ENCODE assay signal across 19 cellular contexts in the genomic region with DNA sequence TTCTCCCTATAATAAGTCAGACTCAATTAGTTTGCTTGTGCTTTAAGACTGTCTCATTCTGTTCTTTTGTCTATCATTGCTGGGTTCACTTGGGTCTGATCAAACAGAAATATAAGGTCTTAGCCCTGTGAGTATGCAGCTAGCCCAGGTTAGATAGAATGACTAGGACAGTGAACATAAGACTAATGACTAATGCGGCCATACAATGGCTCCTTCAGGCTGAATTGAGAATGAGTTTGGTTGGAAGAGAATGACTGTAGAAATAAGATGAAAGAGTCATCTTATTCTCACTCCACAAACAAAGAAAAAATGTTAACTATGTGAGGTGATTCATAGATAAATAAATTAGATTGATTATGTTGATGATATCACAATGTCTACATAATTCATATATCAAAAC. TPM values are rescaled to one million over a fixed set of nuclear protein-coding genes. Genes with fewer than 3 reads are reported as not detected.
A peak's percentile ranks its signal among the peaks of the same experiment; 100 is the strongest.
DNase-seq lines count a peak whose midpoint lies in the region; ATAC-seq, FAIRE-seq and TF ChIP-seq lines count a peak whose summit lies in the region.
"Had no signal": no experiment of that assay in that cellular context is flagged by ENCODE, and none has a peak within 500 bp of the region (broad histone marks: within the 10 kb centered on the region; RNA-seq: fewer than 3 reads in every experiment).

No MANE protein-coding gene starts in this region.

- no peaks in the 10 kb centered on the region for H3K79me2 ChIP-seq in keratinocyte (ENCODE audit: control insufficient read depth, insufficient read depth, low read length)

- H4K20me1 ChIP-seq in keratinocyte (ENCODE audit: control insufficient read depth, extremely low read depth, insufficient read depth, low read length), result no peaks in the 10 kb centered on the region

- no peaks in the 10 kb centered on the region for H3K9me1 ChIP-seq in keratinocyte (ENCODE audit: control insufficient read depth, extremely low read depth, insufficient read depth, low read length)

- no peak overlapping the region for H3K4me3 ChIP-seq in bronchial epithelial cell (ENCODE audit: low read depth, low read length)
- no peak overlapping the region for H3K4me3 ChIP-seq in keratinocyte (ENCODE audit: control insufficient read depth in 2 of 3, extremely low read depth in 1 of 3, insufficient read depth in 2 of 3, low read depth in 1 of 3, low read length in 3 of 3)
- H3K4me3 ChIP-seq: SK-N-MC had no signal

- H3K9me3 Mint-ChIP-seq in activated T-helper 1 cell treated with anti-CD3 and anti-CD28 coated beads, Interleukin-12 subunit alpha, Interleukin-12 subunit beta, Interleukin-2, Interleukin-4 antibody, amounts not matched to agents 30 ng/mL and 10 ng/mL and 1 ng/mL, durations not matched to agents 14 hours and 24 hours and 36 hours, result no peaks in the 10 kb centered on the region

- H3K27me3 Mint-ChIP-seq in activated T-helper 1 cell treated with anti-CD3 and anti-CD28 coated beads, Interleukin-12 subunit alpha, Interleukin-12 subunit beta, Interleukin-2, Interleukin-4 antibody, amounts not matched to agents 30 ng/mL and 10 ng/mL and 1 ng/mL, durations not matched to agents 14 hours and 24 hours and 36 hours (ENCODE audit: insufficient read depth), result peaks cover 3% of the 10 kb centered on the region

- no peak overlapping the region for H3K4me3 Mint-ChIP-seq in activated T-helper 1 cell treated with anti-CD3 and anti-CD28 coated beads, Interleukin-12 subunit alpha, Interleukin-12 subunit beta, Interleukin-2, Interleukin-4 antibody, amounts not matched to agents 30 ng/mL and 10 ng/mL and 1 ng/mL, durations not matched to agents 14 hours and 24 hours and 36 hours
- H3K4me3 Mint-ChIP-seq: CD4-positive, alpha-beta memory T cell had no signal

- no peaks in the 10 kb centered on the region for H3K4me1 ChIP-seq in keratinocyte (ENCODE audit: control insufficient read depth, extremely low read depth, insufficient read depth, low read length)
- H3K4me1 ChIP-seq: BE2C had no signal

- TF ChIP-seq CTCF in bronchial epithelial cell (IDR thresholded peaks at IDR 0.05; ENCODE audit: insufficient read depth, low read length, severe bottlenecking), result no peak
- no peak for TF ChIP-seq CTCF in keratinocyte (optimal IDR thresholded peaks at IDR 0.05 in 1 of 3, IDR thresholded peaks at IDR 0.05 in 1 of 3, conservative IDR thresholded peaks at IDR 0.05 in 1 of 3; ENCODE audit: extremely low read depth in 1 of 3, insufficient read depth in 2 of 3, low read length in 3 of 3)

- H3K27me3 ChIP-seq in bronchial epithelial cell (ENCODE audit: control insufficient read depth, insufficient read depth, low read length) (no peaks in the 10 kb centered on the region), keratinocyte (ENCODE audit: control insufficient read depth, extremely low read depth, insufficient read depth, low read length) (no peaks in the 10 kb centered on the region)
- H3K27me3 ChIP-seq: BE2C had no signal

- no peak for ATAC-seq in HG03342 (IDR thresholded peaks at IDR 0.05; ENCODE audit: unreplicated experiment)
- ATAC-seq: Panc1 had no signal

- H3K27ac Mint-ChIP-seq in activated T-helper 1 cell treated with anti-CD3 and anti-CD28 coated beads, Interleukin-12 subunit alpha, Interleukin-12 subunit beta, Interleukin-2, Interleukin-4 antibody, amounts not matched to agents 30 ng/mL and 10 ng/mL and 1 ng/mL, durations not matched to agents 14 hours and 24 hours and 36 hours, result no peak overlapping the region

- FAIRE-seq in bronchial epithelial cell (lab: Jason Lieb, UNC), result no peak
- FAIRE-seq in keratinocyte (lab: Jason Lieb, UNC), result no peak
- FAIRE-seq: A204.1 had no signal

- H3K9ac ChIP-seq in keratinocyte (ENCODE audit: control insufficient read depth, extremely low read depth, insufficient read depth, low read length), result no peak overlapping the region

- no peak overlapping the region for H3K27ac ChIP-seq in keratinocyte (ENCODE audit: control insufficient read depth, insufficient read depth, low read length)
- H3K27ac ChIP-seq: SK-N-MC had no signal

- H3K9me3 ChIP-seq in keratinocyte (ENCODE audit: control insufficient read depth, low read depth, low read length), result no peaks in the 10 kb centered on the region
- H3K9me3 ChIP-seq: BE2C had no signal

- intact Hi-C loops in activated T-helper 1 cell treated with anti-CD3 and anti-CD28 coated beads, Interleukin-12 subunit alpha, Interleukin-12 subunit beta, Interleukin-2, Interleukin-4 antibody, amounts not matched to agents 30 ng/mL and 10 ng/mL and 1 ng/mL, durations not matched to agents 14 hours and 24 hours and 36 hours (cut with micrococcal nuclease), result no loop called here

- no peak overlapping the region for H3K4me2 ChIP-seq in keratinocyte (ENCODE audit: control insufficient read depth, extremely low read depth, insufficient read depth, low read depth, low read length)

- dilution Hi-C loops in keratinocyte (cut with MboI; ENCODE audit: extremely low pct_ligation_motif_present, low sequenced_read_pairs), result no loop called here

- H3K4me1 Mint-ChIP-seq in activated T-helper 1 cell treated with anti-CD3 and anti-CD28 coated beads, Interleukin-12 subunit alpha, Interleukin-12 subunit beta, Interleukin-2, Interleukin-4 antibody, amounts not matched to agents 30 ng/mL and 10 ng/mL and 1 ng/mL, durations not matched to agents 14 hours and 24 hours and 36 hours (ENCODE audit: low read depth), result no peaks in the 10 kb centered on the region
- H3K4me1 Mint-ChIP-seq: CD4-positive, alpha-beta memory T cell had no signal

- no peak overlapping the region for H2AFZ ChIP-seq in keratinocyte (ENCODE audit: control insufficient read depth, low read length)

- DNase-seq in COLO829 (ENCODE audit: low spot score) (peak; percentile 14), HT1080 (ENCODE audit: low read depth) (peak; percentile 69), bronchial epithelial cell (ENCODE audit: low read depth) (peak; percentile 76), keratinocyte (ENCODE audit: low read depth, low spot score) (peak; percentile 9), NOMO-1 (lab: John Stamatoyannopoulos, UW; ENCODE audit: unreplicated experiment in 2 of 2) (no peak)
- no peak for DNase-seq in activated T-helper 1 cell treated with anti-CD3 and anti-CD28 coated beads, Interleukin-12 subunit alpha, Interleukin-12 subunit beta, Interleukin-2, Interleukin-4 antibody, amounts not matched to agents 30 ng/mL and 10 ng/mL and 1 ng/mL, durations not matched to agents 14 hours and 24 hours and 36 hours (ENCODE audit: low spot score)
- DNase-seq: BE2C; Calu3; CD4-positive, alpha-beta memory T cell; IMR-90; NCI-H1417; NCI-H187 treated with DMSO at 0.1 percent for 48 hours; NCI-H345; NCI-H526; Right ventricle myocardium superior had no signal

- H3K36me3 ChIP-seq in bronchial epithelial cell (ENCODE audit: control insufficient read depth, insufficient read depth, low read length), result no peaks in the 10 kb centered on the region
- H3K36me3 ChIP-seq in keratinocyte (ENCODE audit: control insufficient read depth in 2 of 2, extremely low read depth in 1 of 2, insufficient read depth in 2 of 2, low read length in 2 of 2), result no peaks in the 10 kb centered on the region
- H3K36me3 ChIP-seq: BE2C had no signal

- no peaks in the 10 kb centered on the region for H3K36me3 Mint-ChIP-seq in activated T-helper 1 cell treated with anti-CD3 and anti-CD28 coated beads, Interleukin-12 subunit alpha, Interleukin-12 subunit beta, Interleukin-2, Interleukin-4 antibody, amounts not matched to agents 30 ng/mL and 10 ng/mL and 1 ng/mL, durations not matched to agents 14 hours and 24 hours and 36 hours (ENCODE audit: low read depth)
- H3K36me3 Mint-ChIP-seq: CD4-positive, alpha-beta memory T cell had no signal

RNA-seq across cellular contexts. Expression of a gene that starts 50.1 kb away (rescaled TPM):
- total RNA-seq in HT1080 (2014; rRNA removed; shearing (Covaris generic)), result 16.9 and 21.0 TPM in 2 replicates
- 12.3 and 13.8 TPM in 2 replicates for polyA plus RNA-seq in HT1080 (2015; cell fraction: cytosol; rRNA removed)
- polyA plus RNA-seq in HT1080 (2015; cell fraction: nucleus; rRNA removed), result 22.8 and 27.9 TPM in 2 replicates
- 16.4 and 16.6 TPM in 2 replicates for total RNA-seq in bronchial epithelial cell
- polyA plus RNA-seq in keratinocyte, result 8.8 to 14.4 TPM (median 8.9 TPM) in 3 replicates
- 8.0 TPM for polyA plus RNA-seq in keratinocyte (2011; ENCODE audit: low read depth)
- 4.4 and 8.2 TPM in 2 replicates for polyA plus RNA-seq in keratinocyte (2011; cell fraction: cytosol; rRNA removed)
- polyA plus RNA-seq in keratinocyte (2011; cell fraction: nucleus; rRNA removed), result 8.2 and 12.0 TPM in 2 replicates
- 5.8 and 10.1 TPM in 2 replicates for polyA plus RNA-seq in keratinocyte (2012; ENCODE audit: low replicate concordance)
- polyA minus RNA-seq in keratinocyte, result 4.0 to 12.9 TPM (median 6.4 TPM) in 3 replicates
- polyA minus RNA-seq in keratinocyte (2011; cell fraction: cytosol; rRNA and poly(A)+ RNA removed), result 6.9 TPM
- 7.8 and 13.9 TPM in 2 replicates for polyA minus RNA-seq in keratinocyte (2011; cell fraction: nucleus; rRNA and poly(A)+ RNA removed)
- 20.0 and 21.1 TPM in 2 replicates for total RNA-seq in activated T-helper 1 cell treated with anti-CD3 and anti-CD28 coated beads, Interleukin-12 subunit alpha, Interleukin-12 subunit beta, Interleukin-2, Interleukin-4 antibody, amounts not matched to agents 30 ng/mL and 10 ng/mL and 1 ng/mL, durations not matched to agents 14 hours and 24 hours and 36 hours

Comparison
In these comparisons a context has a peak if more than half of its experiments do, and no peak if none do; other contexts are left out.
1. DNase-seq: peak in COLO829 (single experiment), HT1080 (single experiment), bronchial epithelial cell (single experiment) and keratinocyte (single experiment); none in activated T-helper 1 cell treated with anti-CD3 and anti-CD28 coated beads, Interleukin-12 subunit alpha, Interleukin-12 subunit beta, Interleukin-2, Interleukin-4 antibody, amounts not matched to agents 30 ng/mL and 10 ng/mL and 1 ng/mL, durations not matched to agents 14 hours and 24 hours and 36 hours (single experiment) and NOMO-1 (0 of 2).